ENCODE assay signal across 9 cellular contexts in the genomic region with DNA sequence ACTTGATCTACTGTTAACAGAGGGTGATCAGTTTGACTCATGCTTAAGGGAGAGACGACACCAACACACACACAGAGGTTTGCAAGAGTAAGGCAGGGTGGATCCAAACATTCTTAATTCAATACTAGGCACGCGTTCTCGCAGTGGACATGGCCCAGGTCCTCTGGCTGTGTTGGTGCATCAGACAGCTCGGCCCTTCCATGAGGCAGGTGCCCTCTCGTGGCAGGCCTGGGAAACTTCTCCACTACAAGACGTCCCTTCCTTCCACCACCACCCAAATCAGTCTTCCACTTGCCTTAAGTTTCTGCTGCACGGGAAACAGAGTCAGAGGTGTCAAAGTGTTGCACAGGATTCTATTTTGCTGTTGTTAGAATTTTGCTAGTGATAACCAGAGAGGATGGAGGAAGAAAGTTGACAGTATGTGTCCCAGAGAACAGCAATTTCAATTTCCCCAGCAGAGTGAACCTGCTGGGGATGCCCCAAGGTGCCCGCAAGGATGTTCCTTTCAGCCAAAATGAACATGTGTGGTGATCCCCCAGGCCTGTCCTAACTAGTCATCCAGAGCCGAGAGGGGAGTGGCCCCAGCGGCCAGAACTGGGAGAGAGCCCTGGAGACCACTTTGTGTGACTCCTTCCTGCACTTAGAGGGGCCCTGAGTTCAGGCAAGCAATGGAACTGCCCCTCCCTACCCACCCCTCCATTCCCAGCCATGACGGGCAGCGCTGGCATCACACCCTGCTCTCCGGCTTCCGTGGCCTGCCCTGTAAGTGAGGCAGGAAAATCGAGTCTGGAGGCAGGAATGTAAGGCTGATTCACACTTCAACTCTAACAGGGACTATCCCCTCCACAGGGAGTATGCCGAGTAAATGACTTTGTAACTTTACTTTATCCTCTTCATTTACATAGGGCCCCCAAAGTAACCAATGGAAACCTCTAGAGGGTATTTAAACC. TPM values are rescaled to one million over a fixed set of nuclear protein-coding genes. Genes with fewer than 3 reads are reported as not detected.
A peak's percentile ranks its signal among the peaks of the same experiment; 100 is the strongest.
DNase-seq lines count a peak whose midpoint lies in the region; ATAC-seq and TF ChIP-seq lines count a peak whose summit lies in the region.
"Had no signal": no experiment of that assay in that cellular context is flagged by ENCODE, and none has a peak within 500 bp of the region (broad histone marks: within the 10 kb centered on the region; RNA-seq: fewer than 3 reads in every experiment).

No MANE protein-coding gene starts in this region.

- no peaks in the 10 kb centered on the region for H3K9me3 Mint-ChIP-seq in activated CD8-positive, alpha-beta T cell treated with anti-CD3 and anti-CD28 coated beads, Interleukin-2, amount 10 ng/mL, durations not matched to agents 7 days and 5 days (ENCODE audit: insufficient read depth)
- H3K9me3 Mint-ChIP-seq in endothelial cell (ENCODE audit: unreplicated experiment) = peaks cover 10% of the 10 kb centered on the region

- H3K4me3 Mint-ChIP-seq in activated CD8-positive, alpha-beta T cell treated with anti-CD3 and anti-CD28 coated beads, Interleukin-2, amount 10 ng/mL, durations not matched to agents 7 days and 5 days = no peak overlapping the region
- H3K4me3 Mint-ChIP-seq in endothelial cell (ENCODE audit: unreplicated experiment) = no peak overlapping the region

- peaks cover 32% of the 10 kb centered on the region for H3K4me1 Mint-ChIP-seq in activated CD8-positive, alpha-beta T cell treated with anti-CD3 and anti-CD28 coated beads, Interleukin-2, amount 10 ng/mL, durations not matched to agents 7 days and 5 days (ENCODE audit: low read depth)
- no peaks in the 10 kb centered on the region for H3K4me1 Mint-ChIP-seq in endothelial cell (ENCODE audit: unreplicated experiment)

- POLR2A ChIA-PET in activated CD8-positive, alpha-beta T cell treated with anti-CD3 and anti-CD28 coated beads, Interleukin-2, amount 10 ng/mL, durations not matched to agents 7 days and 5 days (lab: Charles Lee) = interaction anchor here (0.9 to 1.3 kb wide), 3 partner anchors 21 to 98 kb away, joined by 3 read pairs; a partner anchor contains a TSS

- H3K36me3 Mint-ChIP-seq in activated CD8-positive, alpha-beta T cell treated with anti-CD3 and anti-CD28 coated beads, Interleukin-2, amount 10 ng/mL, durations not matched to agents 7 days and 5 days (ENCODE audit: low read depth) = peaks cover 80% of the 10 kb centered on the region
- peaks cover 24% of the 10 kb centered on the region for H3K36me3 Mint-ChIP-seq in endothelial cell (ENCODE audit: low read depth, unreplicated experiment)

- peak; percentile 63 for TF ChIP-seq CTCF in endothelial cell (IDR thresholded peaks at IDR 0.05; ENCODE audit: unreplicated experiment)

- ATAC-seq in activated CD8-positive, alpha-beta T cell treated with anti-CD3 and anti-CD28 coated beads, Interleukin-2, amount 10 ng/mL, durations not matched to agents 7 days and 5 days = peak; percentile 64
- ATAC-seq in HG02938 (IDR thresholded peaks at IDR 0.05; ENCODE audit: unreplicated experiment) = no peak

- no peaks in the 10 kb centered on the region for H3K27me3 Mint-ChIP-seq in activated CD8-positive, alpha-beta T cell treated with anti-CD3 and anti-CD28 coated beads, Interleukin-2, amount 10 ng/mL, durations not matched to agents 7 days and 5 days (ENCODE audit: low read depth)
- peaks cover 12% of the 10 kb centered on the region for H3K27me3 Mint-ChIP-seq in endothelial cell (ENCODE audit: unreplicated experiment)

- H3K27ac Mint-ChIP-seq in activated CD8-positive, alpha-beta T cell treated with anti-CD3 and anti-CD28 coated beads, Interleukin-2, amount 10 ng/mL, durations not matched to agents 7 days and 5 days = peak overlapping the region; percentile 31
- H3K27ac Mint-ChIP-seq in endothelial cell (ENCODE audit: unreplicated experiment) = no peak overlapping the region

- CTCF ChIA-PET in activated CD8-positive, alpha-beta T cell treated with anti-CD3 and anti-CD28 coated beads, Interleukin-2, amount 10 ng/mL, durations not matched to agents 7 days and 5 days (lab: Charles Lee) = interaction anchor here (0.7 to 3.0 kb wide), 3 partner anchors 11 to 178 kb away, joined by 3 to 32 read pairs (median 3); no protein-coding TSS in a partner anchor

- DNase-seq in DMS 273 treated with DMSO at 0.1 percent for 48 hours (lab: John Stamatoyannopoulos, UW) (peak; percentile 18), H4 (ENCODE audit: low spot score) (peak; percentile 68), NCI-H510A treated with DMSO at 0.1 percent for 48 hours (lab: John Stamatoyannopoulos, UW) (peak; percentile 41), endothelial cell (ENCODE audit: low spot score) (peak; percentile 73), middle frontal gyrus (ENCODE audit: extremely low spot score, low spot score) (peak; percentile 31)
- DNase-seq in activated CD8-positive, alpha-beta T cell treated with anti-CD3 and anti-CD28 coated beads, Interleukin-2, amount 10 ng/mL, durations not matched to agents 7 days and 5 days = peak; percentile 67
- DNase-seq in stimulated activated CD8-positive, alpha-beta memory T cell treated with anti-CD3 and anti-CD28 coated beads, Interleukin-7, amount 100 ng/mL, for 1 hour (ENCODE audit: low read depth in 2 of 2) = peak; percentile 9 to 34

RNA-seq across cellular contexts. Expression of a gene that starts 34.8 kb away (rescaled TPM):
- 38.8 and 39.6 TPM in 2 replicates for total RNA-seq in H4 (2014; rRNA removed; shearing (Covaris generic))
- 100 to 1,000 TPM; 563 to 584 TPM for total RNA-seq in activated CD8-positive, alpha-beta T cell treated with anti-CD3 and anti-CD28 coated beads, Interleukin-2, amount 10 ng/mL, durations not matched to agents 7 days and 5 days
- total RNA-seq in endothelial cell (ENCODE audit: unreplicated experiment) = 4.5 TPM

RNA-seq across cellular contexts. Expression of a gene that starts 47.1 kb away (rescaled TPM):
- 0.10 TPM in 1 of 2 replicates, not detected in the other for total RNA-seq in H4 (2014; rRNA removed; shearing (Covaris generic))
- total RNA-seq in activated CD8-positive, alpha-beta T cell treated with anti-CD3 and anti-CD28 coated beads, Interleukin-2, amount 10 ng/mL, durations not matched to agents 7 days and 5 days = not detected
- 46.3 TPM for total RNA-seq in endothelial cell (ENCODE audit: unreplicated experiment)
- total RNA-seq: activated CD8-positive, alpha-beta memory T cell treated with anti-CD3 and anti-CD28 coated beads for 36 hours had no signal

Comparison
In these comparisons a context has a peak if more than half of its experiments do, and no peak if none do; other contexts are left out.
1. DNase-seq: peak in every context shown above with its lines; median percentile 73 in endothelial cell; 68 in H4; 67 in activated CD8-positive, alpha-beta T cell treated with anti-CD3 and anti-CD28 coated beads, Interleukin-2, amount 10 ng/mL, durations not matched to agents 7 days and 5 days; 41 in NCI-H510A treated with DMSO at 0.1 percent for 48 hours; 31 in middle frontal gyrus; 22 in stimulated activated CD8-positive, alpha-beta memory T cell treated with anti-CD3 and anti-CD28 coated beads, Interleukin-7, amount 100 ng/mL, for 1 hour; 18 in DMS 273 treated with DMSO at 0.1 percent for 48 hours.
2. RNA of a gene that starts 34.8 kb away (total RNA-seq): 563 to 584 TPM in activated CD8-positive, alpha-beta T cell treated with anti-CD3 and anti-CD28 coated beads, Interleukin-2, amount 10 ng/mL, durations not matched to agents 7 days and 5 days; 38.8 to 39.6 TPM in H4 and 4.5 TPM in endothelial cell (single experiment); every median in the first group is over 10 times any median in the second.
3. RNA of a gene that starts 47.1 kb away (total RNA-seq): 46.3 TPM in endothelial cell (single experiment); 0.10 TPM in H4 and not detected in activated CD8-positive, alpha-beta T cell treated with anti-CD3 and anti-CD28 coated beads, Interleukin-2, amount 10 ng/mL, durations not matched to agents 7 days and 5 days; every median in the first group is over 10 times any median in the second.